15 cellular contexts compared by ENCODE assay signal in the genomic region with DNA sequence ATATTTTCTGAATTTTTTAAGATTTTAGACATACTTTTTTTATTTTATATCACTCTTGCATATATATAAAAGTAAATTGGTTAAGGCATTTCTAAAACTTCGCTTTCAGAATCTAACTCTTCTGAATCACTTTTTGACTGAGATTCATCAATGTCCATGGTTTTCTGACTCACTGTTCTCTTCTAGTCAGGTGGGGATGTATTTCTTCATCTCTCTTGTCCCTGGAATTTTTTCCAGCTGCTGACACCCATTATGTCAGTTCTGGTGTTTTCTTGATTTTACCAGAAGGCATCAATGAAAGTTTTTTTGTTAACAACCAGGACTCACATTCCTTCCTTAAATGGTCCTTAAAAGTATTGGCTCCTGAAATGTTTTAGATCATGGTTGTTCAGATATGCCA. TPM values are rescaled to one million over a fixed set of nuclear protein-coding genes. Genes with fewer than 3 reads are reported as not detected.
A peak's percentile ranks its signal among the peaks of the same experiment; 100 is the strongest.
DNase-seq lines count a peak whose midpoint lies in the region; TF ChIP-seq lines count a peak whose summit lies in the region.
"Had no signal": no experiment of that assay in that cellular context is flagged by ENCODE, and none has a peak within 500 bp of the region (broad histone marks: within the 10 kb centered on the region; RNA-seq: fewer than 3 reads in every experiment).

No MANE protein-coding gene starts in this region.

- no peaks in the 10 kb centered on the region for H3K36me3 ChIP-seq in ACC112 (ENCODE audit: insufficient read depth, low read length)
- H3K36me3 ChIP-seq: pancreas had no signal

- H3K27ac ChIP-seq in ACC112 (ENCODE audit: low read depth, low read length) (peak overlapping the region; percentile 62), dorsolateral prefrontal cortex (peak overlapping the region in 33 of 59 donors; percentile 0 to 91 (median 47))
- H3K27ac ChIP-seq: pancreas had no signal

- H3K79me2 ChIP-seq in ACC112 (ENCODE audit: control insufficient read depth, insufficient read depth, low read length, unreplicated experiment): peaks cover 72% of the 10 kb centered on the region

- intact Hi-C loops in dorsolateral prefrontal cortex (cut with DNase I): no loop called here

- H3K4me3 ChIP-seq in ACC112 (ENCODE audit: low read depth, low read length) (no peak overlapping the region), dorsolateral prefrontal cortex (peak overlapping the region in 1 of 59 donors; percentile 12)
- H3K4me3 ChIP-seq: pancreas had no signal

- H3K4me1 ChIP-seq in ACC112 (ENCODE audit: control insufficient read depth, insufficient read depth, low read length, unreplicated experiment): peaks cover 72% of the 10 kb centered on the region

- DNase-seq in M059J (ENCODE audit: low read depth) (peak; percentile 67), dorsolateral prefrontal cortex (no peak), kidney tubule cell (ENCODE audit: low spot score) (peak; percentile 57), NCI-H2171 (lab: John Stamatoyannopoulos, UW) (no peak), MV-4-11 (lab: John Stamatoyannopoulos, UW) (no peak), NCI-H510A (lab: John Stamatoyannopoulos, UW) (no peak), inferior parietal cortex (ENCODE audit: extremely low spot score) (no peak)
- DNase-seq: activated CD8-positive, alpha-beta memory T cell treated with anti-CD3 and anti-CD28 coated beads for 24 hours; activated naive CD4-positive, alpha-beta T cell; NCI-H2029; NCI-H748 treated with DMSO at 0.1 percent for 48 hours; pancreas; SHP77; substantia nigra had no signal

- H3K27me3 ChIP-seq in ACC112 (ENCODE audit: insufficient read depth, low read length): no peaks in the 10 kb centered on the region
- H3K27me3 ChIP-seq in dorsolateral prefrontal cortex: no peaks in the 10 kb centered on the region
- H3K27me3 ChIP-seq: pancreas had no signal

- H2AFZ ChIP-seq in ACC112 (ENCODE audit: low read length, unreplicated experiment): no peak overlapping the region

- TF ChIP-seq CTCF in dorsolateral prefrontal cortex (IDR thresholded peaks at IDR 0.05 in 54 of 56, conservative IDR thresholded peaks at IDR 0.05 in 2 of 56; ENCODE audit: low read depth in 1 of 56, partially characterized antibody in 56 of 56): no peak

RNA-seq across cellular contexts. Expression of a gene that starts 12.8 kb away (rescaled TPM):
- 120 and 173 TPM in 2 replicates for total RNA-seq in M059J (2014; rRNA removed; shearing (Covaris generic))
- total RNA-seq in dorsolateral prefrontal cortex: 100 to 1,000 TPM; 104 to 402 (median 289) TPM

Comparison
In these comparisons a context has a peak if more than half of its experiments do, and no peak if none do; other contexts are left out.
1. DNase-seq: peak in M059J (single experiment) and kidney tubule cell (single experiment); none in dorsolateral prefrontal cortex (0 of 10), NCI-H2171 (single experiment), MV-4-11 (single experiment), NCI-H510A (single experiment) and inferior parietal cortex (single experiment).